ENCODE assay signal across 31 cellular contexts in the genomic region with DNA sequence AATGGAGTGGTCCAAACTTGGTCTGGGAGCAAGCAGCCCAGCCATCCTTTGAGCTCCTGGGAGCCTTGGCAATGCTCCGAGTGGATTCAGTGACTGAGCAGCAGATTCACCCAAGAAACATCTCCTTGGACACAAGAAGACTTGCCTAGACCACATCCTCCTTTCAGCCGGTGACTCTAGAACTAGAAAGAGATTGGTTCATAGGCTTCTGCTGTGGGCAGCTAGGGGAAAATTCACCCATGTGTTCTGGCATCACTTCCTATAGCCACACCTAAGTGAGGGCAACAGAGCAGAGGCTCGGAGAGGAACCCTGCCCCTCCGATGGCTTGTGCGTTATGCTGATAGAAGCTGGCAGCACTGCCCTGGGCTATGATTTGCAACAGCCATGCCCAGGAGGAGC. TPM values are rescaled to one million over a fixed set of nuclear protein-coding genes. Genes with fewer than 3 reads are reported as not detected.
"Had no signal": no experiment of that assay in that cellular context is flagged by ENCODE, and none has a peak within 500 bp of the region (broad histone marks: within the 10 kb centered on the region; RNA-seq: fewer than 3 reads in every experiment).

No MANE protein-coding gene starts in this region.

- H3K4me1 ChIP-seq: colonic mucosa, Peyer's patch, SJCRH30 had no signal

- H3K9ac ChIP-seq: KMS-11 had no signal

- H3K27me3 ChIP-seq: colonic mucosa, MG63, Peyer's patch, SJCRH30 had no signal

- DNase-seq: activated CD4-positive, alpha-beta T cell treated with anti-CD3 and anti-CD28 coated beads, Interleukin-2, amount 10 ng/mL, durations not matched to agents 24 days and 14 days; activated CD4-positive, alpha-beta T cell treated with anti-CD3 and anti-CD28 coated beads, Interleukin-2, amount 50 U/mL, for 48 hours; activated CD4-positive, CD25-positive, alpha-beta regulatory T cell treated with anti-CD3 and anti-CD28 coated beads, Interleukin-2, amount 50 U/mL, for 72 hours; activated CD8-positive, alpha-beta memory T cell treated with anti-CD3 and anti-CD28 coated beads, Interleukin-2, amount 50 U/mL, for 48 hours; activated T-cell treated with anti-CD3 and anti-CD28 coated beads, Interleukin-2, amount 50 U/mL, for 1 hour; anterior cingulate cortex; colonic mucosa; MG63; MV-4-11; NCI-H1092 treated with DMSO at 0.1 percent for 48 hours; NCI-H1417 treated with DMSO at 0.1 percent for 48 hours; NCI-H1694; NCI-H2029; NCI-H2107; NCI-H345; NCI-H510A treated with DMSO at 0.1 percent for 48 hours; NCI-H69; NK-92 treated with Interleukin-12 subunit alpha and Interleukin-12 subunit beta, amount 100 ng/mL, for 24 hours; Peyer's patch; Right ventricle myocardium superior; SJCRH30; SW 1271; T-helper 17 cell; T-helper 9 cell had no signal

- ATAC-seq: activated naive CD4-positive, alpha-beta T cell treated with anti-CD3 and anti-CD28 coated beads, Interleukin-2, amount 50 U/mL, for 72 hours; SK-N-SH treated with all-trans-retinoic acid at 6 μM for 48 hours; T-helper 17 cell; WTC11 had no signal

- H3K27me3 Mint-ChIP-seq: activated CD4-positive, alpha-beta T cell treated with anti-CD3 and anti-CD28 coated beads, Interleukin-2, amount 10 ng/mL, durations not matched to agents 24 days and 14 days; T-helper 17 cell had no signal

- H3K9me3 Mint-ChIP-seq: activated CD4-positive, alpha-beta T cell treated with anti-CD3 and anti-CD28 coated beads, Interleukin-2, amount 10 ng/mL, durations not matched to agents 24 days and 14 days; activated naive CD4-positive, alpha-beta T cell treated with anti-CD3 and anti-CD28 coated beads, Interleukin-2, amount 50 U/mL, for 72 hours; WTC11 had no signal

- H3K4me3 ChIP-seq: colonic mucosa, MG63, Peyer's patch, SJCRH30 had no signal

- H3K36me3 ChIP-seq: colonic mucosa, SJCRH30 had no signal

- H3K4me2 ChIP-seq: KMS-11 had no signal

- H3K9me3 ChIP-seq: colonic mucosa, MG63, Peyer's patch, SJCRH30 had no signal

- H3K27ac ChIP-seq: colonic mucosa, KMS-11, Peyer's patch, RWPE1, SJCRH30 had no signal

- H3K4me3 Mint-ChIP-seq: activated CD4-positive, alpha-beta T cell treated with anti-CD3 and anti-CD28 coated beads, Interleukin-2, amount 10 ng/mL, durations not matched to agents 24 days and 14 days; T-helper 17 cell; WTC11 had no signal

- H3K27ac Mint-ChIP-seq: activated CD4-positive, alpha-beta T cell treated with anti-CD3 and anti-CD28 coated beads, Interleukin-2, amount 10 ng/mL, durations not matched to agents 24 days and 14 days; activated naive CD4-positive, alpha-beta T cell treated with anti-CD3 and anti-CD28 coated beads, Interleukin-2, amount 50 U/mL, for 72 hours; T-helper 17 cell; WTC11 had no signal

RNA-seq across cellular contexts. Expression of a gene that starts 28.4 kb away (rescaled TPM):
- total RNA-seq: activated CD4-positive, alpha-beta T cell treated with anti-CD3 and anti-CD28 coated beads, Interleukin-2, amount 10 ng/mL, durations not matched to agents 24 days and 14 days; activated naive CD4-positive, alpha-beta T cell treated with anti-CD3 and anti-CD28 coated beads, Interleukin-2, amount 50 U/mL, for 72 hours; cardiac septum; colonic mucosa; Peyer's patch; Right ventricle myocardium superior; SJCRH30; T-helper 17 cell had no signal

RNA-seq across cellular contexts. Expression of a gene that starts 51.2 kb away (rescaled TPM):
- total RNA-seq: activated CD4-positive, alpha-beta T cell treated with anti-CD3 and anti-CD28 coated beads, Interleukin-2, amount 10 ng/mL, durations not matched to agents 24 days and 14 days; activated naive CD4-positive, alpha-beta T cell treated with anti-CD3 and anti-CD28 coated beads, Interleukin-2, amount 50 U/mL, for 72 hours; cardiac septum; cerebellum; colonic mucosa; Peyer's patch; Right ventricle myocardium superior; SJCRH30; T-helper 17 cell; WTC11 had no signal
